12 cellular contexts compared by ENCODE assay signal in the genomic region with DNA sequence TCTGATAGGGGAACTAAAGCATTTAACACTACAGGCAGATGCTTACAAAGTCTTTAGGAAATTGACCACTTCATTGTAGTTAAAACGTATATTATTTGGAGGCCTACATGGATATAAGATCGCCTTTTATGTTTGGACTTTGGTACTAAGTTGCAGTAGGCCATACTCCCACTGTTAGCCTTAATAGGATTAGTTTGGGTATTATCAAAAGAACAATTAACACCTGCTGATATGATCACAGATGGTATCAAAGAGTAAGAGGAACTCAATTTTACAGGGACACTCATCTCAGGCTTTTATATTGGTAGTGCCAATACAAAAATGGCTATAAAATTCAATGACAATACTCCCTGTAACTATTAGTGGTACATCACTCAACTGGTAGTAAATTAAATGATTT.
DNase-seq lines count a peak whose midpoint lies in the region; ATAC-seq lines count a peak whose summit lies in the region.
"Had no signal": no experiment of that assay in that cellular context is flagged by ENCODE, and none has a peak within 500 bp of the region (broad histone marks: within the 10 kb centered on the region; RNA-seq: fewer than 3 reads in every experiment).

No MANE protein-coding gene starts in this region.

- DNase-seq in NCI-H748 (lab: John Stamatoyannopoulos, UW; ENCODE audit: unreplicated experiment) = peak; percentile 6
- DNase-seq in NCI-H748 treated with DMSO at 0.1 percent for 48 hours (lab: John Stamatoyannopoulos, UW) = no peak
- peak; percentile 74 for DNase-seq in NCI-H524 treated with DMSO at 0.1 percent for 48 hours (lab: John Stamatoyannopoulos, UW)
- DNase-seq in SW480 (ENCODE audit: low spot score) = peak; percentile 11
- DNase-seq in activated CD4-positive, alpha-beta T cell treated with anti-CD3 and anti-CD28 coated beads for 4 hours = no peak
- DNase-seq: 8988T; Calu3; CD8-positive, alpha-beta T cell; H9 had no signal

- no peak for ATAC-seq in HG02623 (IDR thresholded peaks at IDR 0.05; ENCODE audit: unreplicated experiment)
- no peak for ATAC-seq in GM18867 (IDR thresholded peaks at IDR 0.05; ENCODE audit: unreplicated experiment)
- ATAC-seq: CD8-positive, alpha-beta T cell; HepG2 had no signal

Comparison
In these comparisons a context has a peak if more than half of its experiments do, and no peak if none do; other contexts are left out.
1. DNase-seq: peak in NCI-H748 (single experiment), NCI-H524 treated with DMSO at 0.1 percent for 48 hours (single experiment) and SW480 (single experiment); none in NCI-H748 treated with DMSO at 0.1 percent for 48 hours (single experiment) and activated CD4-positive, alpha-beta T cell treated with anti-CD3 and anti-CD28 coated beads for 4 hours (0 of 2).